In the genomic region with DNA sequence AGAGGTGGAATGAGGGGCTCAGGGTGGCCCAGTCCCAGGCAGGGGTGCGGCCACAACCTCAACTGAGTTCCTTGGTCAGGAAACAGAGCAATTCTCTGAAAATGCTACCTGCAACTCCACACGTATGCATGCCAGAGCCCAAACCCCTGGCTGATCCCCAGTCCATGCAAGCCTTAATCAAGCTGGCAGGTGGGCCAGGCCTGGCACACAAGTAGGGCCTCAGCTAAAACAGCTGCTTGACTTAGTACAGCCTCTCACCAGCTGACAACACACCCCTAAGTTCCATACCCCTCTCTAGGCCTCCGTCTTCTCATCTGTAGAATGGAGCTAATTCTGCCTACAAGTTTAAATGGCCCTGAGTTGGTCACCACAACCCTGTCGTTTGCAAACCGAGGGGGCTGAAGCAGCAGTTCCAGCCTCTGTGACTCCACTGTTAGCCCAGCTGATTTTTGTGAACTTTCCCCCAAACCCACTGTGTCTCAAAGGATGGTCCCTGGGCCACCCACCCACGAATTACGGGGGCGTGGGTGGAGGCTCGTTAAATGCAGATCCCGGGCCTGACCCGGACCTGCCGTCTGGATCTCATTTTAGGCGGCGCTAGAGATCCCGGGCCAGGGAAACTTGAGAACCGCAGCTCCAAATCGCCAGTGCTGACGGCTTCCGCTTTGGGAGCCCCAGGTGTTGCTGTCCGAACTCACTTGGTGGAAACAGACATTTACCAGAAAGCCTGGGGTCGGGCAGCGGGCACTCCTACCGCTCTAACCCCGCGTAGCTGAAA, we compare ENCODE assay signal across 8 cellular contexts. TPM values are rescaled to one million over a fixed set of nuclear protein-coding genes. Genes with fewer than 3 reads are reported as not detected.
DNase-seq lines count a peak whose midpoint lies in the region; ATAC-seq and TF ChIP-seq lines count a peak whose summit lies in the region.

No MANE protein-coding gene starts in this region.

- no peak overlapping the region for H3K27ac Mint-ChIP-seq in activated CD4-positive, alpha-beta T cell treated with anti-CD3 and anti-CD28 coated beads, Interleukin-2, amount 10 ng/mL, durations not matched to agents 24 days and 14 days
- no peak overlapping the region for H3K27ac Mint-ChIP-seq in activated T-cell treated with anti-CD3 and anti-CD28 coated beads, Interleukin-2, amount 50 U/mL, for 72 hours
- no peak overlapping the region for H3K27ac Mint-ChIP-seq in neural crest cell (ENCODE audit: unreplicated experiment)

- peak overlapping the region; percentile 67 for H3K4me3 Mint-ChIP-seq in activated CD4-positive, alpha-beta T cell treated with anti-CD3 and anti-CD28 coated beads, Interleukin-2, amount 10 ng/mL, durations not matched to agents 24 days and 14 days
- H3K4me3 Mint-ChIP-seq in activated T-cell treated with anti-CD3 and anti-CD28 coated beads, Interleukin-2, amount 50 U/mL, for 72 hours = peak overlapping the region; percentile 51 to 70
- H3K4me3 Mint-ChIP-seq in neural crest cell = peak overlapping the region; percentile 83

- peak; percentile 44 for TF ChIP-seq CTCF in neural crest cell (conservative IDR thresholded peaks at IDR 0.05)

- no peaks in the 10 kb centered on the region for H3K36me3 Mint-ChIP-seq in activated CD4-positive, alpha-beta T cell treated with anti-CD3 and anti-CD28 coated beads, Interleukin-2, amount 10 ng/mL, durations not matched to agents 24 days and 14 days (ENCODE audit: low read depth)
- H3K36me3 Mint-ChIP-seq in activated T-cell treated with anti-CD3 and anti-CD28 coated beads, Interleukin-2, amount 50 U/mL, for 72 hours (ENCODE audit: insufficient read depth in 2 of 2) = peaks cover 0 to 1% of the 10 kb centered on the region in 2 donors
- H3K36me3 Mint-ChIP-seq in neural crest cell (ENCODE audit: low read depth) = no peaks in the 10 kb centered on the region

- ATAC-seq in HG03135 (IDR thresholded peaks at IDR 0.05; ENCODE audit: unreplicated experiment) = peak; percentile 20
- peak; percentile 5 to 21 for ATAC-seq in activated T-cell treated with anti-CD3 and anti-CD28 coated beads, Interleukin-2, amount 50 U/mL, for 72 hours (replicated peaks in 1 of 2)

- H3K27me3 Mint-ChIP-seq in activated CD4-positive, alpha-beta T cell treated with anti-CD3 and anti-CD28 coated beads, Interleukin-2, amount 10 ng/mL, durations not matched to agents 24 days and 14 days = peaks cover 63% of the 10 kb centered on the region
- H3K27me3 Mint-ChIP-seq in activated T-cell treated with anti-CD3 and anti-CD28 coated beads, Interleukin-2, amount 50 U/mL, for 72 hours (ENCODE audit: low read depth) = peaks cover 58% of the 10 kb centered on the region
- peaks cover 40% of the 10 kb centered on the region for H3K27me3 Mint-ChIP-seq in neural crest cell (ENCODE audit: low read depth)

- peaks cover 4% of the 10 kb centered on the region for H3K4me1 Mint-ChIP-seq in activated CD4-positive, alpha-beta T cell treated with anti-CD3 and anti-CD28 coated beads, Interleukin-2, amount 10 ng/mL, durations not matched to agents 24 days and 14 days
- H3K4me1 Mint-ChIP-seq in activated T-cell treated with anti-CD3 and anti-CD28 coated beads, Interleukin-2, amount 50 U/mL, for 72 hours (ENCODE audit: low read depth) = no peaks in the 10 kb centered on the region
- peaks cover 26% of the 10 kb centered on the region for H3K4me1 Mint-ChIP-seq in neural crest cell

- no peaks in the 10 kb centered on the region for H3K9me3 Mint-ChIP-seq in activated CD4-positive, alpha-beta T cell treated with anti-CD3 and anti-CD28 coated beads, Interleukin-2, amount 10 ng/mL, durations not matched to agents 24 days and 14 days
- H3K9me3 Mint-ChIP-seq in activated T-cell treated with anti-CD3 and anti-CD28 coated beads, Interleukin-2, amount 50 U/mL, for 72 hours = no peaks in the 10 kb centered on the region
- no peaks in the 10 kb centered on the region for H3K9me3 Mint-ChIP-seq in neural crest cell

- peak; percentile 63 for DNase-seq in activated CD4-positive, alpha-beta T cell treated with anti-CD3 and anti-CD28 coated beads, Interleukin-2, amount 10 ng/mL, durations not matched to agents 24 days and 14 days
- DNase-seq in activated CD4-positive, alpha-beta T cell treated with anti-CD3 and anti-CD28 coated beads for 1 hour = no peak
- DNase-seq in activated T-cell treated with anti-CD3 and anti-CD28 coated beads, Interleukin-2, amount 50 U/mL, for 72 hours = peak in 1 of 2 donors; percentile 6
- DNase-seq in glomerular visceral epithelial cell (ENCODE audit: extremely low spot score) = peak; percentile 27
- DNase-seq in neural crest cell (ENCODE audit: low read depth, low spot score) = no peak
- DNase-seq in NCI-H524 treated with DMSO at 0.1 percent for 48 hours (lab: John Stamatoyannopoulos, UW) = no peak
- no peak for DNase-seq in stimulated activated CD4-positive, alpha-beta T cell treated with anti-CD3 and anti-CD28 coated beads, Interleukin-4, amount 100 ng/mL, for 4 hours

- intact Hi-C loops in activated CD4-positive, alpha-beta T cell treated with anti-CD3 and anti-CD28 coated beads, Interleukin-2, amount 10 ng/mL, durations not matched to agents 24 days and 14 days (cut with micrococcal nuclease) = no loop called here

RNA-seq across cellular contexts. Expression of gene CHDH, which starts 0.9 kb away (rescaled TPM):
- 0.62 and 0.75 TPM in 2 replicates for total RNA-seq in activated CD4-positive, alpha-beta T cell treated with anti-CD3 and anti-CD28 coated beads, Interleukin-2, amount 10 ng/mL, durations not matched to agents 24 days and 14 days
- total RNA-seq in activated T-cell treated with anti-CD3 and anti-CD28 coated beads, Interleukin-2, amount 50 U/mL, for 72 hours = under 1 TPM; 0.69 to 0.89 TPM
- 3.0 and 4.3 TPM in 2 replicates for total RNA-seq in neural crest cell

RNA-seq across cellular contexts. Expression of gene IL17RB, which starts 1.1 kb away (rescaled TPM):
- 1.3 and 2.2 TPM in 2 replicates for total RNA-seq in activated CD4-positive, alpha-beta T cell treated with anti-CD3 and anti-CD28 coated beads, Interleukin-2, amount 10 ng/mL, durations not matched to agents 24 days and 14 days
- 1 to 10 TPM in 1 of 2 donors, under 1 TPM in 1; 0.26 to 2.1 TPM for total RNA-seq in activated T-cell treated with anti-CD3 and anti-CD28 coated beads, Interleukin-2, amount 50 U/mL, for 72 hours
- total RNA-seq in neural crest cell = 2.4 and 3.1 TPM in 2 replicates

RNA-seq across cellular contexts. Expression of gene ACTR8, which starts 36.7 kb away (rescaled TPM):
- total RNA-seq in activated CD4-positive, alpha-beta T cell treated with anti-CD3 and anti-CD28 coated beads, Interleukin-2, amount 10 ng/mL, durations not matched to agents 24 days and 14 days = 44.5 and 46.7 TPM in 2 replicates
- total RNA-seq in activated T-cell treated with anti-CD3 and anti-CD28 coated beads, Interleukin-2, amount 50 U/mL, for 72 hours = 10 to 100 TPM; 39.2 to 47.2 TPM
- total RNA-seq in neural crest cell = 49.9 and 52.6 TPM in 2 replicates

RNA-seq across cellular contexts. Expression of gene SELENOK, which starts 46.4 kb away (rescaled TPM):
- total RNA-seq in activated CD4-positive, alpha-beta T cell treated with anti-CD3 and anti-CD28 coated beads, Interleukin-2, amount 10 ng/mL, durations not matched to agents 24 days and 14 days = 51.4 and 58.5 TPM in 2 replicates
- total RNA-seq in activated T-cell treated with anti-CD3 and anti-CD28 coated beads, Interleukin-2, amount 50 U/mL, for 72 hours = 10 to 100 TPM; 60.3 to 77.0 TPM
- total RNA-seq in neural crest cell = 39.2 and 42.5 TPM in 2 replicates

Comparison
In these comparisons a context has a peak if more than half of its experiments do, and no peak if none do; other contexts are left out.
1. DNase-seq: peak in activated CD4-positive, alpha-beta T cell treated with anti-CD3 and anti-CD28 coated beads, Interleukin-2, amount 10 ng/mL, durations not matched to agents 24 days and 14 days (single experiment) and glomerular visceral epithelial cell (single experiment); none in activated CD4-positive, alpha-beta T cell treated with anti-CD3 and anti-CD28 coated beads for 1 hour (single experiment), neural crest cell (single experiment), NCI-H524 treated with DMSO at 0.1 percent for 48 hours (single experiment) and stimulated activated CD4-positive, alpha-beta T cell treated with anti-CD3 and anti-CD28 coated beads, Interleukin-4, amount 100 ng/mL, for 4 hours (0 of 2).
2. Peak in every context shown above with its lines, with median percentiles within 50 percentile points of each other: H3K4me3 Mint-ChIP-seq.